ENCODE assay signal across 28 cellular contexts in genomic region chr9:96509848-96510247, GRCh38.
DNase-seq lines count a peak whose midpoint lies in the region; ATAC-seq and TF ChIP-seq lines count a peak whose summit lies in the region.
"Had no signal": no experiment of that assay in that cellular context is flagged by ENCODE, and none has a peak within 500 bp of the region (broad histone marks: within the 10 kb centered on the region; RNA-seq: fewer than 3 reads in every experiment).

No MANE protein-coding gene starts in this region.

- TF ChIP-seq POLR2A in erythroblast (IDR thresholded peaks at IDR 0.05; ENCODE audit: low read length) = no peak

- H3K9me3 ChIP-seq in HUES6 (ENCODE audit: control insufficient read depth, insufficient read depth, low read depth, low read length) = no peaks in the 10 kb centered on the region
- H3K9me3 ChIP-seq: adrenal gland, colonic mucosa, gastroesophageal sphincter, psoas muscle, upper lobe of right lung had no signal

- H3K4me1 ChIP-seq in ACC112 (ENCODE audit: control insufficient read depth, insufficient read depth, low read length, unreplicated experiment) = peaks cover 22% of the 10 kb centered on the region
- peaks cover 3% of the 10 kb centered on the region; the same call in 1 of the 2 replicates for H3K4me1 ChIP-seq in HUES6 (ENCODE audit: control insufficient read depth, insufficient read depth, low read length)
- H3K4me1 ChIP-seq: colonic mucosa, psoas muscle had no signal

- DNase-seq in caudate nucleus (lab: John Stamatoyannopoulos, UW) (no peak), NCI-H524 treated with DMSO at 0.1 percent for 48 hours (lab: John Stamatoyannopoulos, UW) (no peak), NOMO-1 treated with dmso at 0.1 percent for 144 hours (lab: John Stamatoyannopoulos, UW; ENCODE audit: unreplicated experiment) (no peak), erythroblast (lab: John Stamatoyannopoulos, UW) (no peak)
- DNase-seq: activated effector memory CD4-positive, alpha-beta T cell treated with Interleukin-2 at 50 U/mL for 16 hours; activated T-cell treated with anti-CD3 and anti-CD28 coated beads for 4 hours; adrenal gland; colonic mucosa; DMS153; H7; hippocampal formation; Karpas-422; left ventricle myocardium superior; naive B cell; NCI-H1436; NCI-H2107; nucleus accumbens; PC-3; psoas muscle; stimulated activated naive CD8-positive, alpha-beta T cell treated with anti-CD3 and anti-CD28 coated beads, Interleukin-15, amount 100 ng/mL, for 72 hours; T-helper 17 cell; upper lobe of right lung had no signal

- no peak overlapping the region for H2AFZ ChIP-seq in ACC112 (ENCODE audit: low read length, unreplicated experiment)

- ATAC-seq in HG03457 (IDR thresholded peaks at IDR 0.05; ENCODE audit: unreplicated experiment) = no peak
- ATAC-seq: gastroesophageal sphincter; left ventricle myocardium superior; PC-3; psoas muscle; SK-N-SH treated with all-trans-retinoic acid at 6 μM for 48 hours; stimulated activated naive CD8-positive, alpha-beta T cell treated with anti-CD3 and anti-CD28 coated beads, Interleukin-15, amount 100 ng/mL, for 72 hours; T-helper 17 cell; upper lobe of right lung had no signal

- no peaks in the 10 kb centered on the region for H3K79me2 ChIP-seq in ACC112 (ENCODE audit: control insufficient read depth, insufficient read depth, low read length, unreplicated experiment)

- H3K36me3 ChIP-seq in ACC112 (ENCODE audit: insufficient read depth, low read length) = no peaks in the 10 kb centered on the region
- H3K36me3 ChIP-seq in HUES6 (ENCODE audit: control insufficient read depth, insufficient read depth, low read length) = peaks cover 24% of the 10 kb centered on the region
- H3K36me3 ChIP-seq: adrenal gland, colonic mucosa had no signal

- peak overlapping the region; percentile 24; the same call in 1 of the 2 replicates for H3K27ac ChIP-seq in ACC112 (ENCODE audit: low read depth, low read length)
- H3K27ac ChIP-seq in HUES6 (ENCODE audit: low read depth, low read length) = peak overlapping the region; percentile 32; the same call in 1 of the 2 replicates
- peak overlapping the region; percentile 60 for H3K27ac ChIP-seq in caudate nucleus (ENCODE audit: low read depth, low read length)
- peak overlapping the region; percentile 49 for H3K27ac ChIP-seq in layer of hippocampus (ENCODE audit: low read depth, low read length)
- H3K27ac ChIP-seq: adrenal gland, colonic mucosa, gastroesophageal sphincter, psoas muscle, upper lobe of right lung had no signal

- H3K27me3 ChIP-seq in ACC112 (ENCODE audit: insufficient read depth, low read length) = no peaks in the 10 kb centered on the region
- H3K27me3 ChIP-seq in HUES6 (ENCODE audit: control insufficient read depth, insufficient read depth, low read length) = no peaks in the 10 kb centered on the region
- H3K27me3 ChIP-seq in layer of hippocampus (ENCODE audit: control insufficient read depth, insufficient read depth, low read length) = no peaks in the 10 kb centered on the region
- H3K27me3 ChIP-seq: adrenal gland, colonic mucosa, gastroesophageal sphincter, upper lobe of right lung had no signal

- H3K9ac ChIP-seq in HUES6 (ENCODE audit: low read length) = no peak overlapping the region

- no peak overlapping the region for H3K4me3 ChIP-seq in ACC112 (ENCODE audit: low read depth, low read length)
- no peak overlapping the region for H3K4me3 ChIP-seq in HUES6 (ENCODE audit: low read depth, low read length)
- H3K4me3 ChIP-seq: adrenal gland, colonic mucosa, gastroesophageal sphincter, psoas muscle, upper lobe of right lung had no signal
